34 cellular contexts compared by ENCODE assay signal in genomic region chr1:87034351-87034750, GRCh38.
A peak's percentile ranks its signal among the peaks of the same experiment; 100 is the strongest.
DNase-seq lines count a peak whose midpoint lies in the region; ATAC-seq, FAIRE-seq and TF ChIP-seq lines count a peak whose summit lies in the region.
"Had no signal": no experiment of that assay in that cellular context is flagged by ENCODE, and none has a peak within 500 bp of the region (broad histone marks: within the 10 kb centered on the region; RNA-seq: fewer than 3 reads in every experiment).

No MANE protein-coding gene starts in this region.

- DNase-seq in Calu3 (no peak), GM23338 (ENCODE audit: low spot score) (no peak), hepatic stellate cell (ENCODE audit: low spot score) (no peak), LoVo (ENCODE audit: low spot score) (no peak), NCI-H2196 treated with DMSO at 0.1 percent for 48 hours (lab: John Stamatoyannopoulos, UW; ENCODE audit: unreplicated experiment) (no peak)
- DNase-seq: 8988T; ACHN; AML-193; BE2C; C1 segment of cervical spinal cord; Caco-2; CD4-positive, alpha-beta memory T cell; CD4-positive, alpha-beta T cell; CD4-positive, CD25-positive, alpha-beta regulatory T cell; CD8-positive, alpha-beta memory T cell; CD8-positive, alpha-beta T cell; COR-L47; DMS 273 treated with DMSO at 0.1 percent for 48 hours; DMS153; DMS53; DMS79; DMS79 treated with DMSO at 0.1 percent for 48 hours; DND-41; EL had no signal

- H3K27ac Mint-ChIP-seq in Calu3 (ENCODE audit: unreplicated experiment) (peak overlapping the region; percentile 47), GM23338 (no peak overlapping the region)
- H3K27ac Mint-ChIP-seq: B cell; CD14-positive monocyte; CD4-positive, alpha-beta memory T cell; CD4-positive, alpha-beta T cell; CD4-positive, CD25-positive, alpha-beta regulatory T cell; CD8-positive, alpha-beta memory T cell; CD8-positive, alpha-beta T cell had no signal

- H2AFZ ChIP-seq in GM23338 (no peak overlapping the region), SU-DHL-6 (ENCODE audit: low read depth, low read length, severe bottlenecking) (no peak overlapping the region)

- H3K36me3 Mint-ChIP-seq in Calu3 (ENCODE audit: insufficient read depth, unreplicated experiment) (no peaks in the 10 kb centered on the region), GM23338 (ENCODE audit: low read depth) (no peaks in the 10 kb centered on the region)
- H3K36me3 Mint-ChIP-seq: CD14-positive monocyte; CD4-positive, alpha-beta memory T cell; CD4-positive, CD25-positive, alpha-beta regulatory T cell; CD8-positive, alpha-beta memory T cell; CD8-positive, alpha-beta T cell had no signal

- no peak overlapping the region for H3K4me3 ChIP-seq in GM23338
- H3K4me3 ChIP-seq in SU-DHL-6 (ENCODE audit: insufficient read depth, low read length, poor library complexity, severe bottlenecking) = peak overlapping the region; percentile 13
- H3K4me3 ChIP-seq: A549; BLaER1; BLaER1 treated with 17β-estradiol and CSF1 and Interleukin-3, amounts not matched to agents 10 nM and 100 nM had no signal

- BruUV-seq in Calu3 (replicated peaks; lab: Mats Ljungman, UMichigan) = no TSS peak

- H3K27me3 Mint-ChIP-seq in Calu3 (ENCODE audit: unreplicated experiment) (no peaks in the 10 kb centered on the region), GM23338 (ENCODE audit: insufficient read depth, low read depth, poor library complexity) (no peaks in the 10 kb centered on the region)
- H3K27me3 Mint-ChIP-seq: B cell; CD4-positive, alpha-beta memory T cell; CD4-positive, alpha-beta T cell; CD4-positive, CD25-positive, alpha-beta regulatory T cell; CD8-positive, alpha-beta memory T cell had no signal

- H3K9me3 Mint-ChIP-seq in Calu3 (ENCODE audit: low read depth, unreplicated experiment) = no peaks in the 10 kb centered on the region
- no peaks in the 10 kb centered on the region for H3K9me3 Mint-ChIP-seq in GM23338
- H3K9me3 Mint-ChIP-seq: CD4-positive, alpha-beta memory T cell; CD4-positive, alpha-beta T cell; CD8-positive, alpha-beta memory T cell; CD8-positive, alpha-beta T cell had no signal

- H3K9me3 ChIP-seq in SU-DHL-6 (ENCODE audit: insufficient read depth, low read length) = no peaks in the 10 kb centered on the region
- H3K9me3 ChIP-seq: A549; BE2C; BLaER1; BLaER1 treated with 17β-estradiol and CSF1 and Interleukin-3, amounts not matched to agents 10 nM and 100 nM; Caco-2 had no signal

- intact Hi-C loops in Calu3 (cut with micrococcal nuclease; ENCODE audit: unreplicated experiment) = no loop called here

- H3K4me2 ChIP-seq in GM23338 (peak overlapping the region; percentile 29; the same call in 1 of the 2 replicates), SU-DHL-6 (ENCODE audit: low read depth, low read length, poor library complexity, severe bottlenecking) (peak overlapping the region; percentile 40)
- H3K4me2 ChIP-seq: A549; BLaER1; BLaER1 treated with 17β-estradiol and CSF1 and Interleukin-3, amounts not matched to agents 10 nM and 100 nM had no signal

- H3K27me3 ChIP-seq in GM23338 (ENCODE audit: insufficient read depth) (no peaks in the 10 kb centered on the region), SU-DHL-6 (ENCODE audit: low read length) (no peaks in the 10 kb centered on the region)
- H3K27me3 ChIP-seq: BE2C; BLaER1; BLaER1 treated with 17β-estradiol and CSF1 and Interleukin-3, amounts not matched to agents 10 nM and 100 nM had no signal

- peaks cover 13% of the 10 kb centered on the region; the same call in 1 of the 2 replicates for H3K4me1 ChIP-seq in GM23338 (ENCODE audit: insufficient read depth)
- H3K4me1 ChIP-seq: A549, BE2C, BLaER1, Caco-2 had no signal

- CTCF ChIA-PET in Calu3 (lab: Charles Lee) = interaction anchor here (0.6 kb wide), 1 partner anchor 32 kb away, joined by 3 read pairs; no protein-coding TSS in a partner anchor

- TF ChIP-seq CTCF in Calu3 (IDR thresholded peaks at IDR 0.05; ENCODE audit: unreplicated experiment) (no peak), GM23338 (conservative IDR thresholded peaks at IDR 0.05; ENCODE audit: low read depth in 2 of 2) (no peak), SU-DHL-6 (IDR thresholded peaks at IDR 0.05; ENCODE audit: insufficient read depth, low read length, poor library complexity, severe bottlenecking) (no peak)

- peak; percentile 61 for FAIRE-seq in islet of Langerhans (lab: Jason Lieb, UNC)
- FAIRE-seq: A549 had no signal

- H4K20me1 ChIP-seq in GM23338 (replicated peaks; ENCODE audit: insufficient read depth) = no peaks in the 10 kb centered on the region
- no peaks in the 10 kb centered on the region for H4K20me1 ChIP-seq in SU-DHL-6 (ENCODE audit: low read depth, low read length)
- H4K20me1 ChIP-seq: BLaER1 had no signal

- H3F3A ChIP-seq in GM23338 (replicated peaks; ENCODE audit: low read depth) (no peaks in the 10 kb centered on the region), SU-DHL-6 (ENCODE audit: insufficient read depth) (peaks cover 75% of the 10 kb centered on the region)

- no peak overlapping the region for H3K9ac ChIP-seq in SU-DHL-6 (ENCODE audit: low read length)
- H3K9ac ChIP-seq: BLaER1; BLaER1 treated with 17β-estradiol and CSF1 and Interleukin-3, amounts not matched to agents 10 nM and 100 nM had no signal

- H3K36me3 ChIP-seq in GM23338 (ENCODE audit: insufficient read depth) (no peaks in the 10 kb centered on the region), SU-DHL-6 (ENCODE audit: low read length) (0 out of 2 replicates have a peak, but pooled peaks cover 3% of the 10 kb centered on the region)
- H3K36me3 ChIP-seq: BE2C, BLaER1 had no signal

- H3K9me2 ChIP-seq in GM23338 (ENCODE audit: insufficient read depth) (no peaks in the 10 kb centered on the region), SU-DHL-6 (replicated peaks; ENCODE audit: insufficient read depth, low read length) (no peaks in the 10 kb centered on the region)

- no peak overlapping the region for H3K27ac ChIP-seq in GM23338 (ENCODE audit: low read depth)
- H3K27ac ChIP-seq in SU-DHL-6 (ENCODE audit: low read depth, low read length) = peak overlapping the region; percentile 96
- H3K27ac ChIP-seq: 22Rv1; A549; BLaER1; BLaER1 treated with 17β-estradiol and CSF1 and Interleukin-3, amounts not matched to agents 10 nM and 100 nM; C4-2B had no signal

- H3K4me3 Mint-ChIP-seq in Calu3 (ENCODE audit: low read depth, unreplicated experiment) = no peak overlapping the region
- no peak overlapping the region for H3K4me3 Mint-ChIP-seq in GM23338
- H3K4me3 Mint-ChIP-seq: B cell; CD14-positive monocyte; CD4-positive, alpha-beta memory T cell; CD4-positive, alpha-beta T cell; CD4-positive, CD25-positive, alpha-beta regulatory T cell; CD8-positive, alpha-beta memory T cell; CD8-positive, alpha-beta T cell had no signal

- ATAC-seq in GM23338 (no peak), GM19351 (IDR thresholded peaks at IDR 0.05; ENCODE audit: unreplicated experiment) (no peak)
- ATAC-seq: A549; CD8-positive, alpha-beta T cell had no signal

- H3K79me2 ChIP-seq in GM23338 (replicated peaks; ENCODE audit: insufficient read depth) = peaks cover 28% of the 10 kb centered on the region
- peaks cover 99% of the 10 kb centered on the region for H3K79me2 ChIP-seq in SU-DHL-6 (ENCODE audit: insufficient read depth, low read length)

- H3K4me1 Mint-ChIP-seq in Calu3 (ENCODE audit: low read depth, unreplicated experiment) (no peaks in the 10 kb centered on the region), GM23338 (peaks cover 7% of the 10 kb centered on the region)
- H3K4me1 Mint-ChIP-seq: CD14-positive monocyte had no signal

TF ChIP-seq in GM23338, 12 proteins besides CTCF, POLR2A, EP300 and RAD21:
- no peak for TF ChIP-seq CREB1 (CRISPR knock-in tag; IDR thresholded peaks at IDR 0.05; ENCODE audit: low read depth)
